In the genomic region with DNA sequence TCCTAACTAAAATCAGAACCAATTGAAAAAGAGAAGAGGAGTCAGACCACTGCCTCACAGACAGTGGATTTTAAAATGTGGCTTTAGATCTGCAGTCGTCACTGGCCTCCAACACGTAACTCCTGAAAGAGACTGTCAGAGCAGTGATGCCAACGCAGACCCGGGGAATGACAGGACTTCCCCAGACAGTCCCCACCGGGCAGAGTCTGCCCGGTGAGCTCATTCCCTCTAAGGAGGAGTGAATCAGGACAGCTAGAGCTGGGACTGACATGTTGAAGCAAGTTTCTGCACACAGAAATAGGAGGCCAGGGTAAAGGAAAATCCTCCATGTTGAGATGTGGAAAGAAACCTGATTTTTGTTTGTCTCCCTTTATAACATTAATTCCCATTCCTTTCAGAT, we compare ENCODE assay signal across 14 cellular contexts.
DNase-seq lines count a peak whose midpoint lies in the region; ATAC-seq and TF ChIP-seq lines count a peak whose summit lies in the region.
"Had no signal": no experiment of that assay in that cellular context is flagged by ENCODE, and none has a peak within 500 bp of the region (broad histone marks: within the 10 kb centered on the region; RNA-seq: fewer than 3 reads in every experiment).

No MANE protein-coding gene starts in this region.

- intact Hi-C loops in mucosa of descending colon (cut with DNase I, micrococcal nuclease): no loop called here

- no peaks in the 10 kb centered on the region for H3K27me3 Mint-ChIP-seq in chondrocyte (ENCODE audit: low read depth)

- H3K4me3 Mint-ChIP-seq in chondrocyte (ENCODE audit: unreplicated experiment): no peak overlapping the region
- H3K4me3 Mint-ChIP-seq: activated CD4-positive, alpha-beta T cell treated with anti-CD3 and anti-CD28 coated beads, Interleukin-2, amount 10 ng/mL, durations not matched to agents 24 days and 14 days; activated naive CD4-positive, alpha-beta T cell treated with anti-CD3 and anti-CD28 coated beads, Interleukin-2, amount 10 ng/mL, durations not matched to agents 7 days and 5 days; naive thymus-derived CD8-positive, alpha-beta T cell had no signal

- H3K36me3 Mint-ChIP-seq in chondrocyte (ENCODE audit: low read depth): no peaks in the 10 kb centered on the region
- H3K36me3 Mint-ChIP-seq: activated naive CD4-positive, alpha-beta T cell treated with anti-CD3 and anti-CD28 coated beads, Interleukin-2, amount 10 ng/mL, durations not matched to agents 7 days and 5 days; naive thymus-derived CD8-positive, alpha-beta T cell had no signal

- H3K4me3 ChIP-seq in kidney epithelial cell (ENCODE audit: low read depth, low read length) (no peak overlapping the region), mucosa of descending colon (no peak overlapping the region)

- no peaks in the 10 kb centered on the region for H3K27me3 ChIP-seq in kidney epithelial cell (ENCODE audit: control insufficient read depth, insufficient read depth, low read length)

- peak overlapping the region; percentile 85 for H3K27ac Mint-ChIP-seq in chondrocyte (ENCODE audit: unreplicated experiment)
- H3K27ac Mint-ChIP-seq: activated CD4-positive, alpha-beta T cell treated with anti-CD3 and anti-CD28 coated beads, Interleukin-2, amount 10 ng/mL, durations not matched to agents 24 days and 14 days; activated naive CD4-positive, alpha-beta T cell treated with anti-CD3 and anti-CD28 coated beads, Interleukin-2, amount 10 ng/mL, durations not matched to agents 7 days and 5 days; naive thymus-derived CD8-positive, alpha-beta T cell had no signal

- peaks cover 34% of the 10 kb centered on the region for H3K4me1 Mint-ChIP-seq in chondrocyte (ENCODE audit: low read depth)
- H3K4me1 Mint-ChIP-seq: activated naive CD4-positive, alpha-beta T cell treated with anti-CD3 and anti-CD28 coated beads, Interleukin-2, amount 10 ng/mL, durations not matched to agents 7 days and 5 days; naive thymus-derived CD8-positive, alpha-beta T cell had no signal

- TF ChIP-seq CTCF in chondrocyte (IDR thresholded peaks at IDR 0.05) (no peak), kidney epithelial cell (IDR thresholded peaks at IDR 0.05; ENCODE audit: insufficient read depth, low read length, poor library complexity, severe bottlenecking) (no peak), mucosa of descending colon (IDR thresholded peaks at IDR 0.05) (no peak)

- no peaks in the 10 kb centered on the region for H3K4me1 ChIP-seq in mucosa of descending colon (ENCODE audit: low read depth)

- peaks cover 6% of the 10 kb centered on the region for H3K9me3 Mint-ChIP-seq in chondrocyte (ENCODE audit: low read depth)
- H3K9me3 Mint-ChIP-seq: activated CD4-positive, alpha-beta T cell treated with anti-CD3 and anti-CD28 coated beads, Interleukin-2, amount 10 ng/mL, durations not matched to agents 24 days and 14 days; activated naive CD4-positive, alpha-beta T cell treated with anti-CD3 and anti-CD28 coated beads, Interleukin-2, amount 10 ng/mL, durations not matched to agents 7 days and 5 days had no signal

- ATAC-seq in mucosa of descending colon (no peak), GM19455 (IDR thresholded peaks at IDR 0.05; ENCODE audit: unreplicated experiment) (no peak)
- ATAC-seq: naive thymus-derived CD8-positive, alpha-beta T cell had no signal

- no peaks in the 10 kb centered on the region for H3K9me3 ChIP-seq in mucosa of descending colon

- H3K36me3 ChIP-seq in kidney epithelial cell (ENCODE audit: control insufficient read depth, insufficient read depth, low read length) (no peaks in the 10 kb centered on the region), mucosa of descending colon (ENCODE audit: low read depth) (no peaks in the 10 kb centered on the region)

- DNase-seq in A172 (ENCODE audit: low spot score) (peak; percentile 77), HT1080 (ENCODE audit: low read depth) (peak; percentile 30), chondrocyte (ENCODE audit: low spot score) (no peak), kidney epithelial cell (ENCODE audit: low read depth) (peak; percentile 34), mucosa of descending colon (no peak), NCI-H345 (lab: John Stamatoyannopoulos, UW) (no peak)
- no peak for DNase-seq in NK-92 treated with Interleukin-12 subunit alpha and Interleukin-12 subunit beta, amount 100 ng/mL, for 24 hours (lab: John Stamatoyannopoulos, UW)
- DNase-seq: activated CD4-positive, alpha-beta T cell treated with anti-CD3 and anti-CD28 coated beads, Interleukin-2, amount 10 ng/mL, durations not matched to agents 24 days and 14 days; activated naive CD4-positive, alpha-beta T cell treated with anti-CD3 and anti-CD28 coated beads, Interleukin-2, amount 10 ng/mL, durations not matched to agents 7 days and 5 days; naive thymus-derived CD8-positive, alpha-beta T cell; NCI-H446; stimulated activated CD4-positive, alpha-beta T cell treated with anti-CD3 and anti-CD28 coated beads, Interleukin-1b, Interleukin-23, amount 100 ng/mL, for 48 hours; stimulated activated naive CD4-positive, alpha-beta T cell had no signal

Comparison
In these comparisons a context has a peak if more than half of its experiments do, and no peak if none do; other contexts are left out.
1. DNase-seq: peak in A172 (single experiment), HT1080 (single experiment) and kidney epithelial cell (single experiment); none in chondrocyte (single experiment), NK-92 treated with Interleukin-12 subunit alpha and Interleukin-12 subunit beta, amount 100 ng/mL, for 24 hours (single experiment), mucosa of descending colon (0 of 3) and NCI-H345 (single experiment).